Comparison of ENCODE assay signal across 14 cellular contexts in the genomic region with DNA sequence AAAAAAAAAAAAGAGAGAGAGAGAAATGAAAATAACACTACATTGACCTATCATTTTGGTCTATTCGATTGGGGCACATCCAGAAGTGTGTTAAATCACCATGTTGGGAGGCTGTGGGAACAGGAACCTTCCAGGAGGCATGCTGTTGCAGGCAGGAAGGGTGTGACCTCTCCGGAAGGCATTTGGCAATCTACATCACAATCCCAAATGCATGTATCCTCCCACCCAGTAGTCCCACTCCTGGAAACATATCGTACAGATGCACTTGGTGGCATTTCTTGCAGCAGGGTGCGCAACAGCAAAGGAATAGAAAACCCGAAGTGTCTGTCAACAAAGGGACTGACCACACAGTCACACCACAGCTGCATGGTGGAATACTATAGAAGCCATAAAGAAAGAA. TPM values are rescaled to one million over a fixed set of nuclear protein-coding genes. Genes with fewer than 3 reads are reported as not detected.
DNase-seq lines count a peak whose midpoint lies in the region; ATAC-seq and TF ChIP-seq lines count a peak whose summit lies in the region.
"Had no signal": no experiment of that assay in that cellular context is flagged by ENCODE, and none has a peak within 500 bp of the region (broad histone marks: within the 10 kb centered on the region; RNA-seq: fewer than 3 reads in every experiment).

No MANE protein-coding gene starts in this region.

- DNase-seq in H7, result peak; percentile 33
- DNase-seq in RPMI7951 (ENCODE audit: low read depth), result peak; percentile 68
- DNase-seq in esophagus squamous epithelium (lab: John Stamatoyannopoulos, UW), result no peak
- no peak for DNase-seq in omental fat pad (ENCODE audit: low spot score)
- DNase-seq in OCI-M2 (lab: John Stamatoyannopoulos, UW; ENCODE audit: unreplicated experiment), result no peak
- no peak for DNase-seq in middle frontal gyrus (ENCODE audit: extremely low spot score, low spot score)
- no peak for DNase-seq in GM03348 (ENCODE audit: low spot score)
- DNase-seq: activated CD4-positive, alpha-beta T cell treated with anti-CD3 and anti-CD28 coated beads for 1 hour; cerebellar nuclear complex; COR-L47; occipital lobe; SHP77; stimulated activated naive CD4-positive, alpha-beta T cell had no signal

- no peaks in the 10 kb centered on the region for H3K9me3 ChIP-seq in esophagus squamous epithelium

- H3K4me3 ChIP-seq in H7 (ENCODE audit: insufficient read depth, low read depth, low read length) (no peak overlapping the region), esophagus squamous epithelium (no peak overlapping the region)

- WGBS in esophagus squamous epithelium, 2 donors, result 15 to 34% methylated on average over 5 of the region's 5 CpGs

- TF ChIP-seq POLR2A in esophagus squamous epithelium (IDR thresholded peaks at IDR 0.05), result no peak

- no peak for TF ChIP-seq CTCF in esophagus squamous epithelium (IDR thresholded peaks at IDR 0.05)
- TF ChIP-seq CTCF in omental fat pad (IDR thresholded peaks at IDR 0.05), result no peak

- ATAC-seq in omental fat pad (ENCODE audit: low FRiP score) (peak; percentile 39), GM19035 (IDR thresholded peaks at IDR 0.05; ENCODE audit: unreplicated experiment) (no peak)

- no peaks in the 10 kb centered on the region for H3K27me3 ChIP-seq in H7 (ENCODE audit: control insufficient read depth, insufficient read depth, low read length)
- H3K27me3 ChIP-seq in esophagus squamous epithelium, result no peaks in the 10 kb centered on the region

- peaks cover 9 to 67% (median 34%) of the 10 kb centered on the region in 3 donors for H3K4me1 ChIP-seq in esophagus squamous epithelium

- H3K27ac ChIP-seq in esophagus squamous epithelium, result peak overlapping the region in 3 of 4 donors; percentile 79 to 85 (median 81)

- H3K36me3 ChIP-seq in H7 (replicated peaks; ENCODE audit: control insufficient read depth, insufficient read depth, low read length) (no peaks in the 10 kb centered on the region), esophagus squamous epithelium (no peaks in the 10 kb centered on the region)

- intact Hi-C loops in esophagus squamous epithelium (cut with DNase I), result no loop called here

RNA-seq across cellular contexts. Expression of a gene that starts 7.9 kb away (rescaled TPM):
- total RNA-seq in H7 (2014; rRNA removed; shearing (Covaris generic)), result 1.6 and 3.0 TPM in 2 replicates
- 0.24 and 2.1 TPM in 2 replicates for total RNA-seq in RPMI7951 (2014; rRNA removed; shearing (Covaris generic))
- 10 to 100 TPM; 15.5 to 38.5 (median 31.5) TPM for total RNA-seq in esophagus squamous epithelium
- 10 to 100 TPM in 3 of 4 donors, 1 to 10 TPM in 1; 9.0 to 49.1 (median 12.2) TPM for total RNA-seq in omental fat pad

RNA-seq across cellular contexts. Expression of a gene that starts 31.5 kb away (rescaled TPM):
- 27.7 and 28.3 TPM in 2 replicates for total RNA-seq in H7 (2014; rRNA removed; shearing (Covaris generic))
- total RNA-seq in RPMI7951 (2014; rRNA removed; shearing (Covaris generic)), result 120 and 134 TPM in 2 replicates
- total RNA-seq in esophagus squamous epithelium (10 to 100 TPM; 44.5 to 75.1 (median 54.6) TPM), omental fat pad (10 to 100 TPM; 48.8 to 67.3 (median 65.0) TPM)

Comparison
In these comparisons a context has a peak if more than half of its experiments do, and no peak if none do; other contexts are left out.
1. DNase-seq: peak in H7 (single experiment) and RPMI7951 (single experiment); none in esophagus squamous epithelium (single experiment), omental fat pad (single experiment), OCI-M2 (single experiment), middle frontal gyrus (single experiment) and GM03348 (single experiment).